In genomic region chr12:131204416-131205311, GRCh38 we compare ENCODE assay signal across 16 cellular contexts.
"Had no signal": no experiment of that assay in that cellular context is flagged by ENCODE, and none has a peak within 500 bp of the region (broad histone marks: within the 10 kb centered on the region; RNA-seq: fewer than 3 reads in every experiment).

No MANE protein-coding gene starts in this region.

- H3K27ac Mint-ChIP-seq: endodermal cell; memory B cell; nephron progenitor cell; stimulated activated effector memory CD8-positive, alpha-beta T cell treated with anti-CD3 and anti-CD28 coated beads, Interleukin-12 subunit alpha, Interleukin-12 subunit beta, amount 100 ng/mL, for 72 hours had no signal

- H3K4me1 Mint-ChIP-seq: endodermal cell, memory B cell had no signal

- H3K27ac ChIP-seq: adrenal gland, tibial artery had no signal

- H3K36me3 Mint-ChIP-seq: memory B cell; stimulated activated effector memory CD8-positive, alpha-beta T cell treated with anti-CD3 and anti-CD28 coated beads, Interleukin-12 subunit alpha, Interleukin-12 subunit beta, amount 100 ng/mL, for 72 hours had no signal

- H3K9me3 Mint-ChIP-seq: endodermal cell; memory B cell; nephron progenitor cell; stimulated activated effector memory CD8-positive, alpha-beta T cell treated with anti-CD3 and anti-CD28 coated beads, Interleukin-12 subunit alpha, Interleukin-12 subunit beta, amount 100 ng/mL, for 72 hours had no signal

- H3K4me3 Mint-ChIP-seq: endodermal cell; memory B cell; nephron progenitor cell; stimulated activated effector memory CD8-positive, alpha-beta T cell treated with anti-CD3 and anti-CD28 coated beads, Interleukin-12 subunit alpha, Interleukin-12 subunit beta, amount 100 ng/mL, for 72 hours had no signal

- DNase-seq: activated CD4-positive, alpha-beta T cell treated with anti-CD3 and anti-CD28 coated beads for 1 hour; activated CD4-positive, alpha-beta T cell treated with anti-CD3 and anti-CD28 coated beads, Interleukin-2, amount 50 U/mL, for 48 hours; activated CD8-positive, alpha-beta memory T cell treated with anti-CD3 and anti-CD28 coated beads, Interleukin-2, amount 50 U/mL, for 48 hours; activated naive CD4-positive, alpha-beta T cell treated with anti-CD3 and anti-CD28 coated beads, Interleukin-2, amount 50 U/mL, for 16 hours; central memory CD4-positive, alpha-beta T cell; dermis blood vessel endothelial cell; endodermal cell; erythroblast; hypothalamus; nephron progenitor cell; small intestine; T-helper 9 cell had no signal

- ATAC-seq: stimulated activated effector memory CD8-positive, alpha-beta T cell treated with anti-CD3 and anti-CD28 coated beads, Interleukin-12 subunit alpha, Interleukin-12 subunit beta, amount 100 ng/mL, for 72 hours had no signal

- H3K27me3 Mint-ChIP-seq: memory B cell had no signal
